ENCODE assay signal across 9 cellular contexts in genomic region chr2:10863837-10864236, GRCh38. TPM values are rescaled to one million over a fixed set of nuclear protein-coding genes. Genes with fewer than 3 reads are reported as not detected.
DNase-seq lines count a peak whose midpoint lies in the region; ATAC-seq lines count a peak whose summit lies in the region.
"Had no signal": no experiment of that assay in that cellular context is flagged by ENCODE, and none has a peak within 500 bp of the region (broad histone marks: within the 10 kb centered on the region; RNA-seq: fewer than 3 reads in every experiment).

No MANE protein-coding gene starts in this region.

- peak overlapping the region; percentile 24 to 90 (median 65) for H3K27ac Mint-ChIP-seq in immature natural killer cell
- H3K27ac Mint-ChIP-seq: T-cell had no signal

- H3K27me3 Mint-ChIP-seq in immature natural killer cell (ENCODE audit: low read depth in 3 of 3), result peaks cover 6 to 12% (median 7%) of the 10 kb centered on the region in 3 donors

- ATAC-seq in GM18502 (IDR thresholded peaks at IDR 0.05; ENCODE audit: poor library complexity, unreplicated experiment) (peak; percentile 77), GM21528 (IDR thresholded peaks at IDR 0.05; ENCODE audit: low FRiP score, unreplicated experiment) (peak; percentile 75), HG03575 (IDR thresholded peaks at IDR 0.05; ENCODE audit: extremely low read depth, insufficient number of reproducible peaks, low FRiP score, unreplicated experiment) (peak; percentile 29)
- ATAC-seq: T-cell had no signal

- no peaks in the 10 kb centered on the region for H3K36me3 Mint-ChIP-seq in immature natural killer cell
- H3K36me3 Mint-ChIP-seq: T-cell had no signal

- H3K9me3 Mint-ChIP-seq in immature natural killer cell, result peaks cover 0 to 2% (median 0%) of the 10 kb centered on the region in 6 donors
- H3K9me3 Mint-ChIP-seq: T-cell had no signal

- peak overlapping the region; percentile 73 to 88 (median 77) for H3K4me3 Mint-ChIP-seq in immature natural killer cell
- H3K4me3 Mint-ChIP-seq: T-cell had no signal

- peaks cover 46 to 61% of the 10 kb centered on the region in 2 donors for H3K4me1 Mint-ChIP-seq in immature natural killer cell

- DNase-seq in immature natural killer cell (peak; percentile 53 to 55 (median 54)), DMS 273 treated with DMSO at 0.1 percent for 48 hours (lab: John Stamatoyannopoulos, UW) (no peak), 8988T (no peak), iPS-NIHi7 (ENCODE audit: extremely low spot score) (no peak), putamen (ENCODE audit: low spot score) (no peak)

RNA-seq across cellular contexts. Expression of gene KCNF1, which starts 47.9 kb away (rescaled TPM):
- polyA plus RNA-seq in immature natural killer cell, result not detected

RNA-seq across cellular contexts. Expression of gene PDIA6, which starts 51.3 kb away (rescaled TPM):
- polyA plus RNA-seq in immature natural killer cell, result 100 to 1,000 TPM; 216 to 424 (median 229) TPM

Comparison
In these comparisons a context has a peak if more than half of its experiments do, and no peak if none do; other contexts are left out.
1. DNase-seq: peak in immature natural killer cell (3 of 3); none in DMS 273 treated with DMSO at 0.1 percent for 48 hours (single experiment), 8988T (single experiment), iPS-NIHi7 (single experiment) and putamen (single experiment).
2. Peak in every context shown above with its lines, with median percentiles within 50 percentile points of each other: ATAC-seq.